In the genomic region with DNA sequence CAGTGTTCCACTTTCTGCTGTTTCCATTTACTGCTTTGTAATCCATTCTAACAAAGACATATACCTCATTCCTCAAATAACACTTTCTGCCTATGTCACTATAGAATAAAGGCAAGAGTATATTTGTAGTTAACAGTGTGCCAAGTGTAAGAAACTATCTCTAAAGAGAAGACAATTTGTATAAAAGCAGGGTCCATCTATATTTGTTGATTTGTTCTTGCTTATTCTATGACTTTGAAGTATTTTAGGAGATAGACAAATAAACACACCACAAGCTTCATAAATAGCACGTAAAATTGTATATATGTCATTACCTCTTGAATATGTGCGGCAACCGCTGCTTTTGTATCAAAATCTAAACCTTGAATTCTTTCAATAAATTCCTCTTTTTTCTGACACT, we compare ENCODE assay signal across 20 cellular contexts.
"Had no signal": no experiment of that assay in that cellular context is flagged by ENCODE, and none has a peak within 500 bp of the region (broad histone marks: within the 10 kb centered on the region; RNA-seq: fewer than 3 reads in every experiment).

No MANE protein-coding gene starts in this region.

- H3K79me2 ChIP-seq: parathyroid adenoma had no signal

- H3K9ac ChIP-seq: parathyroid adenoma had no signal

- H3K4me1 ChIP-seq: colonic mucosa, parathyroid adenoma had no signal

- H3K36me3 Mint-ChIP-seq: activated naive CD8-positive, alpha-beta T cell treated with anti-CD3 and anti-CD28 coated beads for 36 hours; natural killer cell had no signal

- H3K27me3 ChIP-seq: body of pancreas, colonic mucosa, gastrocnemius medialis, heart left ventricle, transverse colon, vagina had no signal

- H3K4me3 Mint-ChIP-seq: activated B cell treated with CpG ODN at 0.5 μM for 24 hours; activated CD4-positive, alpha-beta memory T cell treated with anti-CD3 and anti-CD28 coated beads, Interleukin-2, amount 10 ng/mL, durations not matched to agents 7 days and 5 days; activated naive CD8-positive, alpha-beta T cell treated with anti-CD3 and anti-CD28 coated beads for 36 hours; activated T-helper 17 cell treated with anti-CD3 and anti-CD28 coated beads, Interleukin-2, amount 50 U/mL, for 72 hours; natural killer cell; stimulated activated memory B cell treated with anti-CD40 and anti-IgM and Interleukin-4, amounts not matched to agents 10 μg/mL and 1 μg/mL and 100 μg/mL, for 72 hours had no signal

- H3K4me1 Mint-ChIP-seq: activated CD4-positive, alpha-beta memory T cell treated with anti-CD3 and anti-CD28 coated beads, Interleukin-2, amount 10 ng/mL, durations not matched to agents 7 days and 5 days; activated naive CD8-positive, alpha-beta T cell treated with anti-CD3 and anti-CD28 coated beads for 36 hours; activated T-helper 17 cell treated with anti-CD3 and anti-CD28 coated beads, Interleukin-2, amount 50 U/mL, for 72 hours; natural killer cell had no signal

- H2AFZ ChIP-seq: parathyroid adenoma had no signal

- H3K27ac ChIP-seq: colonic mucosa, parathyroid adenoma, vagina had no signal

- H3K4me3 ChIP-seq: body of pancreas, colonic mucosa, gastrocnemius medialis, heart left ventricle, transverse colon, vagina had no signal

- H3K27ac Mint-ChIP-seq: activated B cell treated with CpG ODN at 0.5 μM for 24 hours; activated CD4-positive, alpha-beta memory T cell treated with anti-CD3 and anti-CD28 coated beads, Interleukin-2, amount 10 ng/mL, durations not matched to agents 7 days and 5 days; activated naive CD8-positive, alpha-beta T cell treated with anti-CD3 and anti-CD28 coated beads for 36 hours; activated T-helper 17 cell treated with anti-CD3 and anti-CD28 coated beads, Interleukin-2, amount 50 U/mL, for 72 hours; natural killer cell; stimulated activated memory B cell treated with anti-CD40 and anti-IgM and Interleukin-4, amounts not matched to agents 10 μg/mL and 1 μg/mL and 100 μg/mL, for 72 hours had no signal

- H3K27me3 Mint-ChIP-seq: activated B cell treated with CpG ODN at 0.5 μM for 24 hours; activated CD4-positive, alpha-beta memory T cell treated with anti-CD3 and anti-CD28 coated beads, Interleukin-2, amount 10 ng/mL, durations not matched to agents 7 days and 5 days; activated naive CD8-positive, alpha-beta T cell treated with anti-CD3 and anti-CD28 coated beads for 36 hours; activated T-helper 17 cell treated with anti-CD3 and anti-CD28 coated beads, Interleukin-2, amount 50 U/mL, for 72 hours; stimulated activated memory B cell treated with anti-CD40 and anti-IgM and Interleukin-4, amounts not matched to agents 10 μg/mL and 1 μg/mL and 100 μg/mL, for 72 hours had no signal

- DNase-seq: activated B cell treated with CpG ODN at 0.5 μM for 24 hours; activated CD4-positive, alpha-beta memory T cell treated with anti-CD3 and anti-CD28 coated beads, Interleukin-2, amount 10 ng/mL, durations not matched to agents 7 days and 5 days; activated CD4-positive, alpha-beta T cell treated with anti-CD3 and anti-CD28 coated beads for 48 hours; activated naive CD4-positive, alpha-beta T cell; activated naive CD8-positive, alpha-beta T cell treated with anti-CD3 and anti-CD28 coated beads for 36 hours; activated T-cell treated with anti-CD3 and anti-CD28 coated beads, Interleukin-2, amount 50 U/mL, for 1 hour; central memory CD4-positive, alpha-beta T cell; natural killer cell; stimulated activated CD4-positive, alpha-beta T cell treated with anti-CD3 and anti-CD28 coated beads, Interleukin-4, amount 100 ng/mL, for 4 hours; T-helper 1 cell; T-helper 9 cell; transverse colon had no signal

- H3K36me3 ChIP-seq: colonic mucosa, gastrocnemius medialis, transverse colon, vagina had no signal

- H3K9me3 Mint-ChIP-seq: activated B cell treated with CpG ODN at 0.5 μM for 24 hours; activated CD4-positive, alpha-beta memory T cell treated with anti-CD3 and anti-CD28 coated beads, Interleukin-2, amount 10 ng/mL, durations not matched to agents 7 days and 5 days; activated naive CD8-positive, alpha-beta T cell treated with anti-CD3 and anti-CD28 coated beads for 36 hours; activated T-helper 17 cell treated with anti-CD3 and anti-CD28 coated beads, Interleukin-2, amount 50 U/mL, for 72 hours; natural killer cell; stimulated activated memory B cell treated with anti-CD40 and anti-IgM and Interleukin-4, amounts not matched to agents 10 μg/mL and 1 μg/mL and 100 μg/mL, for 72 hours had no signal

- H3K9me3 ChIP-seq: body of pancreas, colonic mucosa, gastrocnemius medialis, heart left ventricle, transverse colon, vagina had no signal
